Comparison of ENCODE assay signal across 16 cellular contexts in genomic region chr2:128593518-128594272, GRCh38.
A peak's percentile ranks its signal among the peaks of the same experiment; 100 is the strongest.
DNase-seq lines count a peak whose midpoint lies in the region; ATAC-seq, FAIRE-seq and TF ChIP-seq lines count a peak whose summit lies in the region.
"Had no signal": no experiment of that assay in that cellular context is flagged by ENCODE, and none has a peak within 500 bp of the region (broad histone marks: within the 10 kb centered on the region; RNA-seq: fewer than 3 reads in every experiment).

No MANE protein-coding gene starts in this region.

- WGBS in heart left ventricle, 4 donors, result 49 to 66% (median 54%) methylated on average over 10 to 13 of the region's 13 CpGs
- WGBS in thyroid gland, 2 donors, result 82 to 83% methylated on average over 9 to 13 of the region's 13 CpGs

- H3K9me3 ChIP-seq in astrocyte (ENCODE audit: insufficient read depth, low read depth, low read length) (no peaks in the 10 kb centered on the region), heart left ventricle (no peaks in the 10 kb centered on the region), thyroid gland (no peaks in the 10 kb centered on the region)
- H3K9me3 ChIP-seq: uterus had no signal

- no peak for TF ChIP-seq CTCF in astrocyte (IDR thresholded peaks at IDR 0.05; ENCODE audit: insufficient read depth, low read depth, low read length)
- TF ChIP-seq CTCF in heart left ventricle (IDR thresholded peaks at IDR 0.05), result no peak
- no peak for TF ChIP-seq CTCF in thyroid gland (IDR thresholded peaks at IDR 0.05)

- H3K4me1 Mint-ChIP-seq in astrocyte (ENCODE audit: low read depth, unreplicated experiment), result peaks cover 1% of the 10 kb centered on the region
- H3K4me1 Mint-ChIP-seq: activated naive CD8-positive, alpha-beta T cell treated with anti-CD3 and anti-CD28 coated beads for 36 hours; CD14-positive monocyte; naive thymus-derived CD4-positive, alpha-beta T cell; stimulated activated naive B cell treated with anti-CD40 and anti-IgM and Interleukin-4, amounts not matched to agents 10 μg/mL and 1 μg/mL and 100 μg/mL, for 72 hours had no signal

- no peak for FAIRE-seq in astrocyte (lab: Jason Lieb, UNC)

- H3K36me3 Mint-ChIP-seq in astrocyte (ENCODE audit: low read depth, unreplicated experiment), result no peaks in the 10 kb centered on the region
- H3K36me3 Mint-ChIP-seq: activated naive CD8-positive, alpha-beta T cell treated with anti-CD3 and anti-CD28 coated beads for 36 hours; CD14-positive monocyte; naive thymus-derived CD4-positive, alpha-beta T cell; stimulated activated naive B cell treated with anti-CD40 and anti-IgM and Interleukin-4, amounts not matched to agents 10 μg/mL and 1 μg/mL and 100 μg/mL, for 72 hours had no signal

- intact Hi-C loops in heart left ventricle (cut with DNase I), result no loop called here
- intact Hi-C loops in thyroid gland (cut with DNase I), result no loop called here
- intact Hi-C loops in left colon (cut with DNase I, micrococcal nuclease), result no loop called here

- H3K9me3 Mint-ChIP-seq in astrocyte (ENCODE audit: unreplicated experiment), result peaks cover 2% of the 10 kb centered on the region
- H3K9me3 Mint-ChIP-seq: activated naive CD8-positive, alpha-beta T cell treated with anti-CD3 and anti-CD28 coated beads for 36 hours; H9; naive thymus-derived CD4-positive, alpha-beta T cell; stimulated activated naive B cell treated with anti-CD40 and anti-IgM and Interleukin-4, amounts not matched to agents 10 μg/mL and 1 μg/mL and 100 μg/mL, for 72 hours had no signal

- no peaks in the 10 kb centered on the region for H3K27me3 ChIP-seq in astrocyte (ENCODE audit: insufficient read depth, low read length)
- H3K27me3 ChIP-seq in heart left ventricle, result peaks cover 0 to 7% (median 0%) of the 10 kb centered on the region in 9 donors
- H3K27me3 ChIP-seq in thyroid gland, result no peaks in the 10 kb centered on the region
- H3K27me3 ChIP-seq: uterus had no signal

- no peak overlapping the region for H2AFZ ChIP-seq in astrocyte (ENCODE audit: low read depth, low read length)

- peaks cover 35% of the 10 kb centered on the region for H3K27me3 Mint-ChIP-seq in astrocyte (ENCODE audit: low read depth, unreplicated experiment)
- H3K27me3 Mint-ChIP-seq: activated naive CD8-positive, alpha-beta T cell treated with anti-CD3 and anti-CD28 coated beads for 36 hours had no signal

- H3K36me3 ChIP-seq in astrocyte (ENCODE audit: insufficient read depth, low read length) (no peaks in the 10 kb centered on the region), heart left ventricle (no peaks in the 10 kb centered on the region), thyroid gland (no peaks in the 10 kb centered on the region)
- H3K36me3 ChIP-seq: uterus had no signal

- no peak for TF ChIP-seq POLR2A in heart left ventricle (IDR thresholded peaks at IDR 0.05)
- TF ChIP-seq POLR2A in thyroid gland (IDR thresholded peaks at IDR 0.05), result no peak

- DNase-seq in astrocyte (ENCODE audit: low read depth) (peak; percentile 44), heart left ventricle (peak in 4 of 5 donors; percentile 30 to 58 (median 49)), mesenteric fat pad (ENCODE audit: low spot score) (peak; percentile 67), thyroid gland (peak; percentile 21), NCI-H2196 treated with DMSO at 0.1 percent for 48 hours (lab: John Stamatoyannopoulos, UW; ENCODE audit: unreplicated experiment) (no peak), left colon (no peak)
- DNase-seq: activated naive CD8-positive, alpha-beta T cell treated with anti-CD3 and anti-CD28 coated beads for 36 hours; H9; MV-4-11; SHP77; stimulated activated naive B cell treated with anti-CD40 and anti-IgM and Interleukin-4, amounts not matched to agents 10 μg/mL and 1 μg/mL and 100 μg/mL, for 72 hours; uterus had no signal

- no peaks in the 10 kb centered on the region for H4K20me1 ChIP-seq in astrocyte (ENCODE audit: insufficient read depth, low read length)

- H3K27ac Mint-ChIP-seq in astrocyte (ENCODE audit: unreplicated experiment), result no peak overlapping the region
- H3K27ac Mint-ChIP-seq: activated naive CD8-positive, alpha-beta T cell treated with anti-CD3 and anti-CD28 coated beads for 36 hours; CD14-positive monocyte; H9; naive thymus-derived CD4-positive, alpha-beta T cell; stimulated activated naive B cell treated with anti-CD40 and anti-IgM and Interleukin-4, amounts not matched to agents 10 μg/mL and 1 μg/mL and 100 μg/mL, for 72 hours had no signal

- H3K4me3 Mint-ChIP-seq in astrocyte (ENCODE audit: unreplicated experiment), result no peak overlapping the region
- H3K4me3 Mint-ChIP-seq: activated naive CD8-positive, alpha-beta T cell treated with anti-CD3 and anti-CD28 coated beads for 36 hours; CD14-positive monocyte; H9; naive thymus-derived CD4-positive, alpha-beta T cell; stimulated activated naive B cell treated with anti-CD40 and anti-IgM and Interleukin-4, amounts not matched to agents 10 μg/mL and 1 μg/mL and 100 μg/mL, for 72 hours had no signal

- H3K4me3 ChIP-seq in astrocyte (ENCODE audit: insufficient read depth, low read depth, low read length), result no peak overlapping the region
- H3K4me3 ChIP-seq in heart left ventricle, result no peak overlapping the region
- no peak overlapping the region for H3K4me3 ChIP-seq in thyroid gland (replicated peaks in 1 of 3)
- H3K4me3 ChIP-seq: uterus had no signal

- H3K27ac ChIP-seq in astrocyte (ENCODE audit: low read depth, low read length) (no peak overlapping the region), heart left ventricle (peak overlapping the region in 2 of 12 donors; percentile 19 to 31), thyroid gland (no peak overlapping the region)
- H3K27ac ChIP-seq: epithelial cell of prostate, uterus had no signal

- no peaks in the 10 kb centered on the region for H3K79me2 ChIP-seq in astrocyte (ENCODE audit: insufficient read depth, low read length)

- no peak overlapping the region for H3K4me2 ChIP-seq in astrocyte (ENCODE audit: low read length)

- no peaks in the 10 kb centered on the region for H3K4me1 ChIP-seq in astrocyte (ENCODE audit: insufficient read depth, low read length)
- peaks cover 0 to 25% (median 0%) of the 10 kb centered on the region in 12 donors for H3K4me1 ChIP-seq in heart left ventricle
- H3K4me1 ChIP-seq in thyroid gland, result no peaks in the 10 kb centered on the region
- H3K4me1 ChIP-seq: uterus had no signal

- H3K9ac ChIP-seq in astrocyte (ENCODE audit: low read length), result no peak overlapping the region

- ATAC-seq in heart left ventricle, result peak; percentile 59 to 82 (median 66)
- ATAC-seq in GM18520 (IDR thresholded peaks at IDR 0.05; ENCODE audit: unreplicated experiment), result no peak
- ATAC-seq in left colon, result no peak
- ATAC-seq: naive thymus-derived CD4-positive, alpha-beta T cell; stimulated activated naive B cell treated with anti-CD40 and anti-IgM and Interleukin-4, amounts not matched to agents 10 μg/mL and 1 μg/mL and 100 μg/mL, for 72 hours had no signal

Comparison
In these comparisons a context has a peak if more than half of its experiments do, and no peak if none do; other contexts are left out.
1. DNase-seq: peak in astrocyte (single experiment), heart left ventricle (4 of 5), mesenteric fat pad (single experiment) and thyroid gland (2 of 2); none in NCI-H2196 treated with DMSO at 0.1 percent for 48 hours (single experiment) and left colon (0 of 2).
2. ATAC-seq: peak in heart left ventricle (4 of 4); none in GM18520 (single experiment) and left colon (single experiment).